ENCODE assay signal across 17 cellular contexts in genomic region chr4:159179310-159179958, GRCh38.
A peak's percentile ranks its signal among the peaks of the same experiment; 100 is the strongest.
DNase-seq lines count a peak whose midpoint lies in the region; ATAC-seq, FAIRE-seq and TF ChIP-seq lines count a peak whose summit lies in the region.
"Had no signal": no experiment of that assay in that cellular context is flagged by ENCODE, and none has a peak within 500 bp of the region (broad histone marks: within the 10 kb centered on the region; RNA-seq: fewer than 3 reads in every experiment).

No MANE protein-coding gene starts in this region.

- no TSS peak for BruUV-seq in HepG2 (replicated peaks; lab: Mats Ljungman, UMichigan)

- TF ChIP-seq CTCF in right lobe of liver (IDR thresholded peaks at IDR 0.05) (no peak), HepG2 (CRISPR knock-in tag; IDR thresholded peaks at IDR 0.05) (no peak), esophagus squamous epithelium (IDR thresholded peaks at IDR 0.05) (no peak), osteoblast (IDR thresholded peaks at IDR 0.05; ENCODE audit: extremely low read depth, low read depth, low read length) (no peak)

- FAIRE-seq in HepG2 (lab: Jason Lieb, UNC), result no peak

- WGBS in right lobe of liver (ENCODE audit: insufficient coverage, low coverage, low lambda C conversion rate, missing lambda C conversion rate), result 55% methylated on average over 2 of the region's 2 CpGs
- 89% methylated on average over 2 of the region's 2 CpGs for WGBS in HepG2 (ENCODE audit: low lambda C conversion rate)
- WGBS in esophagus squamous epithelium, 2 donors, result 64 to 71% methylated on average over 2 of the region's 2 CpGs

- TF ChIP-seq POLR2A in right lobe of liver (IDR thresholded peaks at IDR 0.05) (no peak), HepG2 (IDR thresholded peaks at IDR 0.05; ENCODE audit: insufficient read depth in 1 of 2, low read depth in 2 of 2, low read length in 2 of 2) (no peak), esophagus squamous epithelium (IDR thresholded peaks at IDR 0.05) (no peak)

- intact Hi-C loops in right lobe of liver (cut with DNase I), result loop anchor here in 1 of 2 donors (5.0 kb wide), 1 partner anchor 322 kb away; no protein-coding TSS in a partner anchor
- intact Hi-C loops in HepG2 (cut with micrococcal nuclease; ENCODE audit: unreplicated experiment), result loop anchor here (10.0 kb wide), 2 partner anchors 135 to 175 kb away; no protein-coding TSS in a partner anchor
- intact Hi-C loops in esophagus squamous epithelium (cut with DNase I), result loop anchor here (10.0 kb wide), 1 partner anchor 325 kb away; no protein-coding TSS in a partner anchor

- peaks cover 4% of the 10 kb centered on the region; the same call in 1 of the 2 replicates for H4K20me1 ChIP-seq in HepG2 (ENCODE audit: insufficient read depth, low read length)
- peaks cover 24% of the 10 kb centered on the region for H4K20me1 ChIP-seq in osteoblast (ENCODE audit: insufficient read depth, low read length)

- H3K4me3 ChIP-seq in right lobe of liver (no peak overlapping the region), HepG2 (replicated peaks in 1 of 3; ENCODE audit: insufficient read depth in 1 of 3, low read depth in 2 of 3, low read length in 3 of 3) (no peak overlapping the region), esophagus squamous epithelium (peak overlapping the region in 2 of 4 donors; percentile 10), osteoblast (ENCODE audit: insufficient read depth, low read length) (peak overlapping the region; percentile 41)
- H3K4me3 ChIP-seq: HAP-1, Peyer's patch had no signal

- no peak for TF ChIP-seq RAD21 in HepG2 (CRISPR knock-in tag; IDR thresholded peaks at IDR 0.05)

- H3K27ac ChIP-seq in right lobe of liver (peak overlapping the region in 1 of 3 donors; percentile 7), HepG2 (ENCODE audit: extremely low read length, insufficient read depth, low read length) (no peak overlapping the region), esophagus squamous epithelium (peak overlapping the region in 3 of 4 donors; percentile 0 to 50 (median 25)), osteoblast (ENCODE audit: low read depth, low read length) (peak overlapping the region; percentile 15)

- H3K4me2 ChIP-seq in HepG2 (ENCODE audit: low read depth, low read length) (no peak overlapping the region), osteoblast (ENCODE audit: insufficient read depth, low read length) (peak overlapping the region; percentile 71)

- H3K4me1 ChIP-seq in right lobe of liver, result peaks cover 0 to 29% (median 8%) of the 10 kb centered on the region in 4 donors
- peaks cover 41% of the 10 kb centered on the region for H3K4me1 ChIP-seq in HepG2 (ENCODE audit: insufficient read depth, low read length)
- peaks cover 4 to 49% (median 10%) of the 10 kb centered on the region in 3 donors for H3K4me1 ChIP-seq in esophagus squamous epithelium
- peaks cover 28% of the 10 kb centered on the region for H3K4me1 ChIP-seq in osteoblast (ENCODE audit: insufficient read depth, low read length)

- CTCF ChIA-PET in HepG2 (lab: Yijun Ruan, JAX; ENCODE audit: low intra/inter-chr PET ratio, low total read pairs), result no interaction called here

- no peak for TF ChIP-seq EP300 in HepG2 (IDR thresholded peaks at IDR 0.05; ENCODE audit: low read depth in 2 of 2, low read length in 2 of 2)
- no peak for TF ChIP-seq EP300 in HepG2 (CRISPR knock-in tag; IDR thresholded peaks at IDR 0.05; ENCODE audit: borderline replicate concordance)

- no peak overlapping the region for H3K9ac ChIP-seq in HepG2 (ENCODE audit: insufficient read depth, low read depth, low read length)

- in situ Hi-C loops in HepG2 (cut with HindIII; ENCODE audit: extremely low pct_ligation_motif_present, low pct_unique_long_range_greater_than_20kb), result loop anchor here (5.0 to 10.0 kb wide), 3 partner anchors 75 to 317 kb away; partner anchors contain the start of gene RAPGEF2

- DNase-seq in right lobe of liver (no peak), HepG2 (ENCODE audit: low spot score) (no peak), esophagus squamous epithelium (lab: John Stamatoyannopoulos, UW) (no peak), osteoblast (ENCODE audit: insufficient read length, low spot score, missing footprints) (no peak), NCI-H510A treated with DMSO at 0.1 percent for 48 hours (lab: John Stamatoyannopoulos, UW) (no peak), MV-4-11 (lab: John Stamatoyannopoulos, UW) (no peak), cerebellum (ENCODE audit: low spot score) (no peak)
- DNase-seq: activated CD4-positive, alpha-beta T cell treated with anti-CD3 and anti-CD28 coated beads, Interleukin-2, amount 50 U/mL, for 4 hours; activated gamma-delta T cell treated with Interleukin-2 at 50 U/mL for 16 hours; central memory CD4-positive, alpha-beta T cell; DMS153; NCI-H1092 treated with DMSO at 0.1 percent for 48 hours; NCI-H446 treated with DMSO at 0.1 percent for 48 hours; Peyer's patch; T-helper 17 cell had no signal

- H3K79me2 ChIP-seq in HepG2 (ENCODE audit: insufficient read depth, low read length) (peaks cover 32% of the 10 kb centered on the region), osteoblast (ENCODE audit: insufficient read depth, low read length) (peaks cover 75% of the 10 kb centered on the region)

- H3K9me3 ChIP-seq in right lobe of liver (no peaks in the 10 kb centered on the region), HepG2 (ENCODE audit: low read length) (no peaks in the 10 kb centered on the region), esophagus squamous epithelium (no peaks in the 10 kb centered on the region), osteoblast (ENCODE audit: low read depth, low read length) (no peaks in the 10 kb centered on the region)
- H3K9me3 ChIP-seq: HAP-1, Peyer's patch had no signal

- no peak overlapping the region for H2AFZ ChIP-seq in HepG2 (ENCODE audit: low read length)
- no peak overlapping the region for H2AFZ ChIP-seq in osteoblast (ENCODE audit: low read length)

- no peaks in the 10 kb centered on the region for H3K36me3 ChIP-seq in right lobe of liver
- no peaks in the 10 kb centered on the region; a peak in 1 of 5 replicates for H3K36me3 ChIP-seq in HepG2 (replicated peaks in 1 of 2; ENCODE audit: control insufficient read depth in 1 of 2, insufficient read depth in 2 of 2, low read length in 2 of 2)
- H3K36me3 ChIP-seq in esophagus squamous epithelium, result no peaks in the 10 kb centered on the region
- H3K36me3 ChIP-seq in osteoblast (ENCODE audit: insufficient read depth, low read length), result no peaks in the 10 kb centered on the region
- H3K36me3 ChIP-seq: HAP-1, Peyer's patch had no signal

- POLR2A ChIA-PET in HepG2 (lab: Yijun Ruan, JAX), result no interaction called here

- ATAC-seq in right lobe of liver, result peak in 3 of 4 donors; percentile 21 to 40 (median 28)
- ATAC-seq in HepG2, result no peak
- no peak for ATAC-seq in GM21737 (IDR thresholded peaks at IDR 0.05; ENCODE audit: unreplicated experiment)
- ATAC-seq: T-helper 17 cell had no signal

- H3K27me3 ChIP-seq in right lobe of liver (no peaks in the 10 kb centered on the region), HepG2 (ENCODE audit: control insufficient read depth in 1 of 2, insufficient read depth in 2 of 2, low read length in 2 of 2) (no peaks in the 10 kb centered on the region), esophagus squamous epithelium (no peaks in the 10 kb centered on the region), osteoblast (ENCODE audit: insufficient read depth, low read length) (no peaks in the 10 kb centered on the region)
- H3K27me3 ChIP-seq: Peyer's patch had no signal

TF ChIP-seq in HepG2, 621 proteins besides CTCF, POLR2A, EP300 and RAD21:
- TF ChIP-seq U2AF1 (optimal IDR thresholded peaks at IDR 0.05; ENCODE audit: low read depth, low read length) (no peak), ZNF441 (CRISPR knock-in tag; IDR thresholded peaks at IDR 0.05; ENCODE audit: borderline replicate concordance) (no peak), NPAS2 (CRISPR knock-in tag; IDR thresholded peaks at IDR 0.05; ENCODE audit: borderline replicate concordance) (no peak), THYN1 (CRISPR knock-in tag; IDR thresholded peaks at IDR 0.05; ENCODE audit: borderline replicate concordance, low read depth) (no peak), ZHX2 (IDR thresholded peaks at IDR 0.05; ENCODE audit: low read depth) (no peak), ZHX2 (CRISPR knock-in tag; IDR thresholded peaks at IDR 0.05; ENCODE audit: borderline replicate concordance) (no peak)

Comparison
In these comparisons a context has a peak if more than half of its experiments do, and no peak if none do; other contexts are left out.
1. ATAC-seq: peak in right lobe of liver (3 of 4); none in HepG2 (single experiment) and GM21737 (single experiment).